Comparison of ENCODE assay signal across 9 cellular contexts in genomic region chr9:114252394-114252793, GRCh38.
"Had no signal": no experiment of that assay in that cellular context is flagged by ENCODE, and none has a peak within 500 bp of the region (broad histone marks: within the 10 kb centered on the region; RNA-seq: fewer than 3 reads in every experiment).

No MANE protein-coding gene starts in this region.

- H3K4me3 ChIP-seq: GM23248, K562 had no signal

- H2AFZ ChIP-seq: GM23248 had no signal

- H3K9ac ChIP-seq: GM23248 had no signal

- DNase-seq: GM23248, GOT3, H9, HCEC 1CT, IMR-90, KG1 had no signal

- ATAC-seq: K562 had no signal

- FAIRE-seq: H54, K562 had no signal

- H3K27ac ChIP-seq: GM23248, HL-60 had no signal
